8 cellular contexts compared by ENCODE assay signal in genomic region chr16:21646721-21647561, GRCh38. TPM values are rescaled to one million over a fixed set of nuclear protein-coding genes. Genes with fewer than 3 reads are reported as not detected.
DNase-seq lines count a peak whose midpoint lies in the region; ATAC-seq lines count a peak whose summit lies in the region.

No MANE protein-coding gene starts in this region.

- H3K36me3 ChIP-seq in CD4-positive, CD25-positive, alpha-beta regulatory T cell (ENCODE audit: control insufficient read depth, insufficient read depth, low read length) = no peaks in the 10 kb centered on the region

- no peaks in the 10 kb centered on the region for H3K9me3 ChIP-seq in CD4-positive, CD25-positive, alpha-beta regulatory T cell (ENCODE audit: control insufficient read depth in 2 of 2, low read length in 2 of 2)

- no peaks in the 10 kb centered on the region for H3K36me3 Mint-ChIP-seq in CD4-positive, CD25-positive, alpha-beta regulatory T cell
- no peaks in the 10 kb centered on the region for H3K36me3 Mint-ChIP-seq in IgD-negative memory B cell

- peaks cover 33% of the 10 kb centered on the region for H3K4me1 ChIP-seq in CD4-positive, CD25-positive, alpha-beta regulatory T cell (ENCODE audit: control insufficient read depth, insufficient read depth, low read length, poor library complexity, severe bottlenecking)

- H3K9me3 Mint-ChIP-seq in CD4-positive, CD25-positive, alpha-beta regulatory T cell = no peaks in the 10 kb centered on the region
- H3K9me3 Mint-ChIP-seq in IgD-negative memory B cell = no peaks in the 10 kb centered on the region

- ATAC-seq in CD4-positive, CD25-positive, alpha-beta regulatory T cell (ENCODE audit: low read depth in 2 of 2) = peak; percentile 93 to 94
- ATAC-seq in GM21447 (IDR thresholded peaks at IDR 0.05; ENCODE audit: unreplicated experiment) = peak; percentile 87

- H3K4me1 Mint-ChIP-seq in CD4-positive, CD25-positive, alpha-beta regulatory T cell = peaks cover 15 to 60% (median 35%) of the 10 kb centered on the region in 4 donors
- H3K4me1 Mint-ChIP-seq in IgD-negative memory B cell = peaks cover 37 to 56% (median 44%) of the 10 kb centered on the region in 3 donors

- peak overlapping the region; percentile 93 for H3K4me3 ChIP-seq in CD4-positive, CD25-positive, alpha-beta regulatory T cell (ENCODE audit: low read depth, low read length)

- H3K27ac Mint-ChIP-seq in CD4-positive, CD25-positive, alpha-beta regulatory T cell = peak overlapping the region; percentile 93 to 99 (median 94)
- peak overlapping the region; percentile 87 to 99 (median 94) for H3K27ac Mint-ChIP-seq in IgD-negative memory B cell

- H3K4me3 Mint-ChIP-seq in CD4-positive, CD25-positive, alpha-beta regulatory T cell = peak overlapping the region; percentile 78 to 89 (median 82)
- peak overlapping the region; percentile 44 to 80 (median 80) for H3K4me3 Mint-ChIP-seq in IgD-negative memory B cell

- DNase-seq in CD4-positive, CD25-positive, alpha-beta regulatory T cell = peak; percentile 43 to 94 (median 74)
- peak; percentile 73 for DNase-seq in activated effector memory CD4-positive, alpha-beta T cell treated with Interleukin-2 at 50 U/mL for 16 hours
- DNase-seq in stimulated activated CD4-positive, alpha-beta T cell treated with anti-CD3 and anti-CD28 coated beads, Interleukin-1b, Interleukin-23, amount 100 ng/mL, for 48 hours = peak; percentile 88
- DNase-seq in posterior vena cava (ENCODE audit: low spot score) = no peak
- DNase-seq in RPMI8226 = no peak
- no peak for DNase-seq in NCI-H187 treated with DMSO at 0.1 percent for 48 hours (lab: John Stamatoyannopoulos, UW)

- intact Hi-C loops in posterior vena cava (cut with DNase I) = no loop called here

- peak overlapping the region; percentile 81 for H3K27ac ChIP-seq in CD4-positive, CD25-positive, alpha-beta regulatory T cell (ENCODE audit: insufficient read depth, low read length, poor library complexity, severe bottlenecking)

- H3K27me3 ChIP-seq in CD4-positive, CD25-positive, alpha-beta regulatory T cell (ENCODE audit: control insufficient read depth, insufficient read depth, low read length) = no peaks in the 10 kb centered on the region

- H3K27me3 Mint-ChIP-seq in CD4-positive, CD25-positive, alpha-beta regulatory T cell = no peaks in the 10 kb centered on the region
- H3K27me3 Mint-ChIP-seq in IgD-negative memory B cell = no peaks in the 10 kb centered on the region

RNA-seq across cellular contexts. Expression of gene IGSF6, which starts 5.5 kb away (rescaled TPM):
- total RNA-seq in CD4-positive, CD25-positive, alpha-beta regulatory T cell = 0.25 TPM
- 1 to 10 TPM in 1 of 4 donors, under 1 TPM in 3; 0.13 to 1.1 (median 0.19) TPM for polyA plus RNA-seq in CD4-positive, CD25-positive, alpha-beta regulatory T cell
- 0.31 TPM for polyA plus RNA-seq in IgD-negative memory B cell
- total RNA-seq in posterior vena cava = 1 to 10 TPM; 4.3 to 8.4 TPM

RNA-seq across cellular contexts. Expression of gene OTOA, which starts 16.8 kb away (rescaled TPM):
- total RNA-seq in CD4-positive, CD25-positive, alpha-beta regulatory T cell = not detected
- polyA plus RNA-seq in CD4-positive, CD25-positive, alpha-beta regulatory T cell = not detected
- polyA plus RNA-seq in IgD-negative memory B cell = not detected
- total RNA-seq in posterior vena cava = under 1 TPM; 0.32 to 0.33 TPM

RNA-seq across cellular contexts. Expression of gene METTL9, which starts 47.6 kb away (rescaled TPM):
- 69.9 TPM for total RNA-seq in CD4-positive, CD25-positive, alpha-beta regulatory T cell
- 100 to 1,000 TPM; 108 to 141 (median 123) TPM for polyA plus RNA-seq in CD4-positive, CD25-positive, alpha-beta regulatory T cell
- polyA plus RNA-seq in IgD-negative memory B cell = 78.5 TPM
- total RNA-seq in posterior vena cava = 10 to 100 TPM; 59.6 to 62.0 TPM

Comparison
In these comparisons a context has a peak if more than half of its experiments do, and no peak if none do; other contexts are left out.
1. DNase-seq: peak in CD4-positive, CD25-positive, alpha-beta regulatory T cell (3 of 3), activated effector memory CD4-positive, alpha-beta T cell treated with Interleukin-2 at 50 U/mL for 16 hours (single experiment) and stimulated activated CD4-positive, alpha-beta T cell treated with anti-CD3 and anti-CD28 coated beads, Interleukin-1b, Interleukin-23, amount 100 ng/mL, for 48 hours (single experiment); none in posterior vena cava (single experiment), RPMI8226 (single experiment) and NCI-H187 treated with DMSO at 0.1 percent for 48 hours (single experiment).